ENCODE assay signal across 1 cellular context in the genomic region with DNA sequence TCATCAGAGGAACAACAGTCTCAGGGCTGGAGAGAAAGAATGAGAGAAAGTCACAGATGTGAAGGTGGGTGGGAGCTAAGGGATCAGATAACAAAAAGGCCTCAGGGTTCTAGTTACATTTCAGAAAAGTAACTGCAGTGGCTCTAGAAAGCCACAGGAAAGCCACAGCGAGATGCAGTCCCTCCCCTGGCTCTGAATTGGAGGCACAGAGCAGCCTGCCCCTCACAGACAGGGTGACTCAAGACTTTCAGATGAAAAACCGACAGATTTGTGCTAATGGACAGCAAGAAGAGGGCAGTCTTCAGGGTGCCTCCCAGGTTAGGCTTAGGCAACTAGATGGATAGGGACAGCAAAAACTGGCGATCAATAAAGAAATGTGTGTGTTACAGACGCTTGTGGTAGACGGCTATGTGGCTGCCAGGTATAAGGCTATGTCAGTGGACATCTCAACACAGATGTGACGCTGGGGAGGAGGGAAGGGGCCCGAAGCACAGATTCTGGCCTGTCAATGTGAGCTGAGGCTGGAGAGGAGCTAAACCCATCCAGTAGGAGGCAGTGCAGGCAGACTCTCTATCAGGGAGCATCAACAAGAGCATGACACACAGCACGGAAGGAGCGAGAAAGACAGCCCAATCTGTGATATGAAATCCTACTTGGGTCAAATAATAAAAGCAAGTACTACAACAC.
TF ChIP-seq lines count a peak whose summit lies in the region.

No MANE protein-coding gene starts in this region.

TF ChIP-seq in GM12878, 131 proteins besides CTCF, POLR2A, EP300 and RAD21 (continued from another document):
- TF ChIP-seq, protein P1, sequence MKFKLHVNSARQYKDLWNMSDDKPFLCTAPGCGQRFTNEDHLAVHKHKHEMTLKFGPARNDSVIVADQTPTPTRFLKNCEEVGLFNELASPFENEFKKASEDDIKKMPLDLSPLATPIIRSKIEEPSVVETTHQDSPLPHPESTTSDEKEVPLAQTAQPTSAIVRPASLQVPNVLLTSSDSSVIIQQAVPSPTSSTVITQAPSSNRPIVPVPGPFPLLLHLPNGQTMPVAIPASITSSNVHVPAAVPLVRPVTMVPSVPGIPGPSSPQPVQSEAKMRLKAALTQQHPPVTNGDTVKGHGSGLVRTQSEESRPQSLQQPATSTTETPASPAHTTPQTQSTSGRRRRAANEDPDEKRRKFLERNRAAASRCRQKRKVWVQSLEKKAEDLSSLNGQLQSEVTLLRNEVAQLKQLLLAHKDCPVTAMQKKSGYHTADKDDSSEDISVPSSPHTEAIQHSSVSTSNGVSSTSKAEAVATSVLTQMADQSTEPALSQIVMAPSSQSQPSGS (IDR thresholded peaks at IDR 0.05; ENCODE audit: low read length): no peak
- TF ChIP-seq MYC (IDR thresholded peaks at IDR 0.05; ENCODE audit: insufficient read depth, insufficient read length, insufficient replicate concordance, low read length, severe bottlenecking): no peak
